Comparison of ENCODE assay signal across 31 cellular contexts in the genomic region with DNA sequence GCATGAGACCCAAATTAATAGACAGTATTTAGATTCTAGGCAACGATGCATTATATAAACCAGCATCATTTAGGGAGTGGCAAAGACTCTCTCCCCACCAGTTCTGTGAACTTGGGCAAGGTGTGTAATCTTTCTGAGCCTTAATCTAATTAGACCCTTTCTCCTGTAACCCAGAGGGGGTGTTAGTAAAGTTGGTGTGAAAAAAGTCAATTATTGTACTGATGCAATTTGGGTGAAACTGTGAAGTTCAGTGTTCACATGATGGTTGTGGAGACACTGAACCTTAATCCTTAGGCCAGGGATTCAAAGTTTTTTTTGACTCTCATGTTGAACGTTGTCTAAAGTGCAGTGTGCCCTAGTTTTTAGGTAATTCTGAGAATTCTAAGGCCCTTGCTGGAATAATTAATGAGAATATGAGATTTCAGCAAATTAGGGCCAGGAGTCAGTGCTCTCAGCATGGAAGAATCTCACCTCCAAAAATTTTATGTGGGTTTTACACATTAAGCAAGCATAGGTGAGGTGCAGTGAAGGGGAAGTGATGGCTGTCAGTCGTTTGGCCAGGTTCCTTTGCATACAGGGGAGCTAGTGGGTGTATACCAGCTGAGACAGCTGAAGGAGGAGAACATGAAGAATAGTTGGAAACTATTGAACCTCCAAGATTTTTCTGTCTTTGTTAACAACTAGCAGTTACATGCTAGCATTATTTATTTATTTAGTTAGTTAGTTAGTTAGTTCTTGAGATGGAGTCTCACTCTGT.
DNase-seq lines count a peak whose midpoint lies in the region; ATAC-seq, FAIRE-seq and TF ChIP-seq lines count a peak whose summit lies in the region.
"Had no signal": no experiment of that assay in that cellular context is flagged by ENCODE, and none has a peak within 500 bp of the region (broad histone marks: within the 10 kb centered on the region; RNA-seq: fewer than 3 reads in every experiment).

No MANE protein-coding gene starts in this region.

- H3K9me3 Mint-ChIP-seq in WTC11 = no peaks in the 10 kb centered on the region
- H3K9me3 Mint-ChIP-seq in nephron progenitor cell = no peaks in the 10 kb centered on the region
- H3K9me3 Mint-ChIP-seq: GM23338; mesothelial cell of epicardium; naive thymus-derived CD8-positive, alpha-beta T cell; stimulated activated naive B cell treated with anti-CD40 and anti-IgM and Interleukin-4, amounts not matched to agents 10 μg/mL and 1 μg/mL and 100 μg/mL, for 72 hours had no signal

- CTCF ChIA-PET in WTC11 (lab: Charles Lee) = no interaction called here

- H3K27me3 Mint-ChIP-seq in WTC11 (ENCODE audit: low read depth) = no peaks in the 10 kb centered on the region
- peaks cover 4% of the 10 kb centered on the region for H3K27me3 Mint-ChIP-seq in nephron progenitor cell (ENCODE audit: low read depth, poor library complexity)
- H3K27me3 Mint-ChIP-seq: naive thymus-derived CD8-positive, alpha-beta T cell; stimulated activated naive B cell treated with anti-CD40 and anti-IgM and Interleukin-4, amounts not matched to agents 10 μg/mL and 1 μg/mL and 100 μg/mL, for 72 hours had no signal

- TF ChIP-seq POLR2A in GM12891 (IDR thresholded peaks at IDR 0.05; ENCODE audit: low read depth, low read length) = no peak

- TF ChIP-seq CTCF in WTC11 (IDR thresholded peaks at IDR 0.05) (no peak), nephron progenitor cell (IDR thresholded peaks at IDR 0.05) (no peak)

- H3K27ac Mint-ChIP-seq in WTC11 (no peak overlapping the region), nephron progenitor cell (peak overlapping the region; percentile 51)
- H3K27ac Mint-ChIP-seq: GM23338; mesothelial cell of epicardium; naive thymus-derived CD8-positive, alpha-beta T cell; stimulated activated naive B cell treated with anti-CD40 and anti-IgM and Interleukin-4, amounts not matched to agents 10 μg/mL and 1 μg/mL and 100 μg/mL, for 72 hours had no signal

- FAIRE-seq in GM12891 (lab: Jason Lieb, UNC) = no peak
- FAIRE-seq: bronchial epithelial cell, HTR-8/SVneo, pancreas, TTC549 had no signal

- H3K27me3 ChIP-seq in H7 (ENCODE audit: control insufficient read depth, insufficient read depth, low read length) = no peaks in the 10 kb centered on the region
- H3K27me3 ChIP-seq: colonic mucosa, foreskin keratinocyte, left lung, pancreas, Peyer's patch had no signal

- no peak overlapping the region for H3K4me3 Mint-ChIP-seq in WTC11
- no peak overlapping the region for H3K4me3 Mint-ChIP-seq in nephron progenitor cell
- H3K4me3 Mint-ChIP-seq: CD14-positive monocyte; GM23338; mesothelial cell of epicardium; naive thymus-derived CD8-positive, alpha-beta T cell; stimulated activated naive B cell treated with anti-CD40 and anti-IgM and Interleukin-4, amounts not matched to agents 10 μg/mL and 1 μg/mL and 100 μg/mL, for 72 hours had no signal

- peaks cover 8% of the 10 kb centered on the region for H3K4me1 Mint-ChIP-seq in WTC11
- peaks cover 23% of the 10 kb centered on the region for H3K4me1 Mint-ChIP-seq in nephron progenitor cell
- H3K4me1 Mint-ChIP-seq: mesothelial cell of epicardium had no signal

- no peaks in the 10 kb centered on the region for H3K36me3 ChIP-seq in H7 (replicated peaks; ENCODE audit: control insufficient read depth, insufficient read depth, low read length)
- H3K36me3 ChIP-seq: colonic mucosa, pancreas, Peyer's patch had no signal

- ATAC-seq in HG02678 (IDR thresholded peaks at IDR 0.05; ENCODE audit: unreplicated experiment) (peak; percentile 56), WTC11 (no peak), GM21447 (IDR thresholded peaks at IDR 0.05; ENCODE audit: unreplicated experiment) (no peak)
- ATAC-seq: esophagus mucosa; foreskin keratinocyte; GM23338; left lung; naive thymus-derived CD8-positive, alpha-beta T cell; pancreas; right cardiac atrium had no signal

- POLR2A ChIA-PET in WTC11 (lab: Charles Lee) = interaction anchor here (0.9 kb wide), 1 partner anchor 18 kb away, joined by 4 read pairs; no protein-coding TSS in a partner anchor

- H3K36me3 Mint-ChIP-seq in WTC11 (no peaks in the 10 kb centered on the region), nephron progenitor cell (ENCODE audit: low read depth) (peaks cover 10% of the 10 kb centered on the region)
- H3K36me3 Mint-ChIP-seq: mesothelial cell of epicardium had no signal

- DNase-seq in GM12891 (ENCODE audit: insufficient read length, low spot score) (no peak), WTC11 (ENCODE audit: low spot score) (no peak), nephron progenitor cell (no peak), HUDEP-2 (lab: John Stamatoyannopoulos, UW; ENCODE audit: unreplicated experiment in 76 of 76) (no peak), H7 (no peak)
- DNase-seq: activated CD4-positive, alpha-beta T cell treated with anti-CD3 and anti-CD28 coated beads for 1 hour; activated naive CD4-positive, alpha-beta T cell treated with anti-CD3 and anti-CD28 coated beads, Interleukin-2, amount 50 U/mL, for 16 hours; activated T-cell treated with anti-CD3 and anti-CD28 coated beads, Interleukin-2, amount 50 U/mL, for 48 hours; amygdala; colonic mucosa; foreskin keratinocyte; Kasumi-1; left lung; naive thymus-derived CD8-positive, alpha-beta T cell; NCI-H2081 treated with DMSO at 0.1 percent for 48 hours; pancreas; right cardiac atrium; SIG-M5; stimulated activated CD4-positive, alpha-beta T cell treated with anti-CD3 and anti-CD28 coated beads, Interleukin-4, amount 100 ng/mL, for 24 hours; stimulated activated naive B cell treated with anti-CD40 and anti-IgM and Interleukin-4, amounts not matched to agents 10 μg/mL and 1 μg/mL and 100 μg/mL, for 72 hours; SW 1271 had no signal

- no peak overlapping the region for H3K4me3 ChIP-seq in H7 (ENCODE audit: insufficient read depth, low read depth, low read length)
- H3K4me3 ChIP-seq: colonic mucosa, GM23338, left lung, pancreas, Peyer's patch had no signal

TF ChIP-seq in GM12891, 5 proteins besides CTCF, POLR2A, EP300 and RAD21:
- TF ChIP-seq TAF1 (IDR thresholded peaks at IDR 0.05; ENCODE audit: low read depth, low read length) (no peak), SPI1 (IDR thresholded peaks at IDR 0.05; ENCODE audit: low read depth, low read length) (peak; percentile 73), POU2F2 (IDR thresholded peaks at IDR 0.05; ENCODE audit: low read depth, low read length) (peak; percentile 23; the same call in 1 of the 2 replicates), POLR2AphosphoS5 (IDR thresholded peaks at IDR 0.05; ENCODE audit: low read depth, low read length) (no peak)

TF ChIP-seq in WTC11, 78 proteins besides CTCF, POLR2A, EP300 and RAD21 (continues in another document):
- TF ChIP-seq, protein P1, sequence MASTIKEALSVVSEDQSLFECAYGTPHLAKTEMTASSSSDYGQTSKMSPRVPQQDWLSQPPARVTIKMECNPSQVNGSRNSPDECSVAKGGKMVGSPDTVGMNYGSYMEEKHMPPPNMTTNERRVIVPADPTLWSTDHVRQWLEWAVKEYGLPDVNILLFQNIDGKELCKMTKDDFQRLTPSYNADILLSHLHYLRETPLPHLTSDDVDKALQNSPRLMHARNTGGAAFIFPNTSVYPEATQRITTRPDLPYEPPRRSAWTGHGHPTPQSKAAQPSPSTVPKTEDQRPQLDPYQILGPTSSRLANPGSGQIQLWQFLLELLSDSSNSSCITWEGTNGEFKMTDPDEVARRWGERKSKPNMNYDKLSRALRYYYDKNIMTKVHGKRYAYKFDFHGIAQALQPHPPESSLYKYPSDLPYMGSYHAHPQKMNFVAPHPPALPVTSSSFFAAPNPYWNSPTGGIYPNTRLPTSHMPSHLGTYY (CRISPR knock-in tag; IDR thresholded peaks at IDR 0.05) = no peak
- no peak for TF ChIP-seq JUN (CRISPR knock-in tag; IDR thresholded peaks at IDR 0.05)
- no peak for TF ChIP-seq IRF2 (CRISPR knock-in tag; IDR thresholded peaks at IDR 0.05; ENCODE audit: borderline replicate concordance, low read depth)
- no peak for TF ChIP-seq RELA (CRISPR knock-in tag; IDR thresholded peaks at IDR 0.05; ENCODE audit: borderline replicate concordance)
- 0 out of 2 replicates have a peak, but pooled peaks have one; percentile 17 for TF ChIP-seq GABPB1 (CRISPR knock-in tag; IDR thresholded peaks at IDR 0.05)
- TF ChIP-seq, protein P2, sequence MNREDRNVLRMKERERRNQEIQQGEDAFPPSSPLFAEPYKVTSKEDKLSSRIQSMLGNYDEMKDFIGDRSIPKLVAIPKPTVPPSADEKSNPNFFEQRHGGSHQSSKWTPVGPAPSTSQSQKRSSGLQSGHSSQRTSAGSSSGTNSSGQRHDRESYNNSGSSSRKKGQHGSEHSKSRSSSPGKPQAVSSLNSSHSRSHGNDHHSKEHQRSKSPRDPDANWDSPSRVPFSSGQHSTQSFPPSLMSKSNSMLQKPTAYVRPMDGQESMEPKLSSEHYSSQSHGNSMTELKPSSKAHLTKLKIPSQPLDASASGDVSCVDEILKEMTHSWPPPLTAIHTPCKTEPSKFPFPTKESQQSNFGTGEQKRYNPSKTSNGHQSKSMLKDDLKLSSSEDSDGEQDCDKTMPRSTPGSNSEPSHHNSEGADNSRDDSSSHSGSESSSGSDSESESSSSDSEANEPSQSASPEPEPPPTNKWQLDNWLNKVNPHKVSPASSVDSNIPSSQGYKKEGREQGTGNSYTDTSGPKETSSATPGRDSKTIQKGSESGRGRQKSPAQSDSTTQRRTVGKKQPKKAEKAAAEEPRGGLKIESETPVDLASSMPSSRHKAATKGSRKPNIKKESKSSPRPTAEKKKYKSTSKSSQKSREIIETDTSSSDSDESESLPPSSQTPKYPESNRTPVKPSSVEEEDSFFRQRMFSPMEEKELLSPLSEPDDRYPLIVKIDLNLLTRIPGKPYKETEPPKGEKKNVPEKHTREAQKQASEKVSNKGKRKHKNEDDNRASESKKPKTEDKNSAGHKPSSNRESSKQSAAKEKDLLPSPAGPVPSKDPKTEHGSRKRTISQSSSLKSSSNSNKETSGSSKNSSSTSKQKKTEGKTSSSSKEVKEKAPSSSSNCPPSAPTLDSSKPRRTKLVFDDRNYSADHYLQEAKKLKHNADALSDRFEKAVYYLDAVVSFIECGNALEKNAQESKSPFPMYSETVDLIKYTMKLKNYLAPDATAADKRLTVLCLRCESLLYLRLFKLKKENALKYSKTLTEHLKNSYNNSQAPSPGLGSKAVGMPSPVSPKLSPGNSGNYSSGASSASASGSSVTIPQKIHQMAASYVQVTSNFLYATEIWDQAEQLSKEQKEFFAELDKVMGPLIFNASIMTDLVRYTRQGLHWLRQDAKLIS (CRISPR knock-in tag; IDR thresholded peaks at IDR 0.05; ENCODE audit: borderline replicate concordance) = no peak
